In the genomic region with DNA sequence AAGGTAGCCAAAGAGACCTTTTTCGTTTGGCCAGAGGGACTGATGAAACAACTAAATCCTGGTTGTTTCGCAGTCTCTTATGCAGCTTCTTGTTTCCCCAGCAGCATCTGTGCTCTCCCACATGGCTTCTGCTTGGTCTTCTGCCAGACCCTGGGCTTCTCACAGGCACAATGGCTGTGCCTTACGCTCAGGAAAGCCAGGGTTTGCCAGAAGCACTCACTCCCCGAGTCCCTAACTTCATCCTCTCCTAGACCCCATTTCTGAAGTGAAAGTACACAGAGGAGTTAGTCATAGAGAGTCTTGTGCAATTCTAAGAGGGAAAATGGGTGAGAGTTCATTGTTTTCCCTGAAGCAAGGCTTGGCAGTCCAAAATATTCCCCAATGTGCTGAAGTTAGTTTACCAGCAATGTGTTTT, we compare ENCODE assay signal across 10 cellular contexts.
DNase-seq lines count a peak whose midpoint lies in the region; ATAC-seq, FAIRE-seq and TF ChIP-seq lines count a peak whose summit lies in the region.
"Had no signal": no experiment of that assay in that cellular context is flagged by ENCODE, and none has a peak within 500 bp of the region (broad histone marks: within the 10 kb centered on the region; RNA-seq: fewer than 3 reads in every experiment).

No MANE protein-coding gene starts in this region.

- no peaks in the 10 kb centered on the region for H3K36me3 ChIP-seq in HepG2 (replicated peaks in 1 of 2; ENCODE audit: control insufficient read depth in 1 of 2, insufficient read depth in 2 of 2, low read length in 2 of 2)

- DNase-seq in HuH-7 (ENCODE audit: low spot score) (peak; percentile 23), brain pericyte (ENCODE audit: low read depth, low spot score) (peak; percentile 7), HepG2 (ENCODE audit: low spot score) (no peak), substantia nigra (lab: John Stamatoyannopoulos, UW) (peak in 35 of 49 donors; percentile 2 to 78 (median 38)), NCI-H748 treated with DMSO at 0.1 percent for 48 hours (lab: John Stamatoyannopoulos, UW) (no peak), amniotic stem cell (lab: John Stamatoyannopoulos, UW) (no peak)
- DNase-seq: stimulated activated CD4-positive, alpha-beta T cell treated with anti-CD3 and anti-CD28 coated beads, Interleukin-4, amount 100 ng/mL, for 1 hour had no signal

- CTCF ChIA-PET in HepG2 (lab: Yijun Ruan, JAX; ENCODE audit: low intra/inter-chr PET ratio, low total read pairs) = no interaction called here

- H3K27ac ChIP-seq in HepG2 (ENCODE audit: extremely low read length, insufficient read depth, low read length) (no peak overlapping the region), substantia nigra (ENCODE audit: low read depth, low read length, poor library complexity, severe bottlenecking) (no peak overlapping the region)
- H3K27ac ChIP-seq: HL-60 had no signal

- FAIRE-seq in HepG2 (lab: Jason Lieb, UNC) = no peak

- POLR2A ChIA-PET in HepG2 (lab: Yijun Ruan, JAX) = no interaction called here

- H3K4me3 ChIP-seq in HepG2 (replicated peaks in 1 of 3; ENCODE audit: insufficient read depth in 1 of 3, low read depth in 2 of 3, low read length in 3 of 3) = no peak overlapping the region; a peak in 1 of 6 replicates

- 0% methylated on average over 4 of the region's 4 CpGs for WGBS in HepG2 (ENCODE audit: low lambda C conversion rate)

- no TSS peak for BruUV-seq in HepG2 (replicated peaks; lab: Mats Ljungman, UMichigan)

- no peaks in the 10 kb centered on the region for H4K20me1 ChIP-seq in HepG2 (ENCODE audit: insufficient read depth, low read length)

- H3K4me1 ChIP-seq in HepG2 (ENCODE audit: insufficient read depth, low read length) = peaks cover 9% of the 10 kb centered on the region

- peak overlapping the region; percentile 47 for H3K4me2 ChIP-seq in HepG2 (ENCODE audit: low read depth, low read length)

- H3K27me3 ChIP-seq in HepG2 (ENCODE audit: control insufficient read depth in 1 of 2, insufficient read depth in 2 of 2, low read length in 2 of 2) = peaks cover 0 to 1% of the 10 kb centered on the region in 2 experiments; a peak in 2 of 5 replicates

- no peak overlapping the region for H3K9ac ChIP-seq in HepG2 (ENCODE audit: insufficient read depth, low read depth, low read length)

- no peak for TF ChIP-seq POLR2A in HepG2 (IDR thresholded peaks at IDR 0.05; ENCODE audit: insufficient read depth in 1 of 2, low read depth in 2 of 2, low read length in 2 of 2)

- no peak for TF ChIP-seq CTCF in HepG2 (CRISPR knock-in tag; IDR thresholded peaks at IDR 0.05)

- H3K79me2 ChIP-seq in HepG2 (ENCODE audit: insufficient read depth, low read length) = no peaks in the 10 kb centered on the region

- no peaks in the 10 kb centered on the region for H3K9me3 ChIP-seq in HepG2 (ENCODE audit: low read length)

- in situ Hi-C loops in HepG2 (cut with HindIII; ENCODE audit: extremely low pct_ligation_motif_present, low pct_unique_long_range_greater_than_20kb) = no loop called here

- intact Hi-C loops in HepG2 (cut with micrococcal nuclease; ENCODE audit: unreplicated experiment) = no loop called here

- no peak; the same call in 2 of the 3 replicates for ATAC-seq in HepG2
- ATAC-seq in HG02642 (IDR thresholded peaks at IDR 0.05; ENCODE audit: poor library complexity, unreplicated experiment) = no peak
- ATAC-seq in GM21367 (IDR thresholded peaks at IDR 0.05; ENCODE audit: unreplicated experiment) = no peak

- no peak for TF ChIP-seq EP300 in HepG2 (IDR thresholded peaks at IDR 0.05; ENCODE audit: low read depth in 2 of 2, low read length in 2 of 2)
- no peak for TF ChIP-seq EP300 in HepG2 (CRISPR knock-in tag; IDR thresholded peaks at IDR 0.05; ENCODE audit: borderline replicate concordance)

- H2AFZ ChIP-seq in HepG2 (ENCODE audit: low read length) = peak overlapping the region; percentile 25

- TF ChIP-seq RAD21 in HepG2 (CRISPR knock-in tag; IDR thresholded peaks at IDR 0.05) = no peak

TF ChIP-seq in HepG2, 621 proteins besides CTCF, POLR2A, EP300 and RAD21:
- TF ChIP-seq CEBPB (IDR thresholded peaks at IDR 0.05; ENCODE audit: borderline replicate concordance, low read depth, low read length) (peak; percentile 79), PTBP1 (IDR thresholded peaks at IDR 0.05; ENCODE audit: low read depth, low read length, poor library complexity, severe bottlenecking) (no peak), PPARG (CRISPR knock-in tag; conservative IDR thresholded peaks at IDR 0.05) (peak; percentile 93), RXRB (CRISPR knock-in tag; IDR thresholded peaks at IDR 0.05; ENCODE audit: borderline replicate concordance) (peak; percentile 86), FOSL2 (CRISPR knock-in tag; IDR thresholded peaks at IDR 0.05) (peak; percentile 69; the same call in 1 of the 2 replicates), CEBPG (CRISPR knock-in tag; IDR thresholded peaks at IDR 0.05) (peak; percentile 33)

Comparison
In these comparisons a context has a peak if more than half of its experiments do, and no peak if none do; other contexts are left out.
1. DNase-seq: peak in HuH-7 (single experiment), brain pericyte (single experiment) and substantia nigra (35 of 49); none in HepG2 (single experiment), NCI-H748 treated with DMSO at 0.1 percent for 48 hours (single experiment) and amniotic stem cell (single experiment).